In genomic region chr3:114554716-114555115, GRCh38 we compare ENCODE assay signal across 16 cellular contexts.
A peak's percentile ranks its signal among the peaks of the same experiment; 100 is the strongest.
DNase-seq lines count a peak whose midpoint lies in the region; ATAC-seq and TF ChIP-seq lines count a peak whose summit lies in the region.
"Had no signal": no experiment of that assay in that cellular context is flagged by ENCODE, and none has a peak within 500 bp of the region (broad histone marks: within the 10 kb centered on the region; RNA-seq: fewer than 3 reads in every experiment).

No MANE protein-coding gene starts in this region.

- no peaks in the 10 kb centered on the region for H3K9me3 Mint-ChIP-seq in effector memory CD8-positive, alpha-beta T cell
- H3K9me3 Mint-ChIP-seq: CD4-positive, alpha-beta memory T cell had no signal

- CTCF ChIA-PET in AG04449 (lab: Yijun Ruan, JAX): interaction anchor here (0.8 kb wide), 1 partner anchor 27 kb away, joined by 3 read pairs; no protein-coding TSS in a partner anchor

- H3K4me3 Mint-ChIP-seq in effector memory CD8-positive, alpha-beta T cell: no peak overlapping the region
- H3K4me3 Mint-ChIP-seq: CD4-positive, alpha-beta memory T cell had no signal

- TF ChIP-seq CTCF in AG04449 (IDR thresholded peaks at IDR 0.05; ENCODE audit: insufficient read depth, low read length, missing control alignments): no peak

- H3K4me3 ChIP-seq in AG04449 (ENCODE audit: low read depth, low read length): no peak overlapping the region
- H3K4me3 ChIP-seq: SJSA1 had no signal

- POLR2A ChIA-PET in AG04449 (lab: Yijun Ruan, JAX): no interaction called here

- ATAC-seq in HG03039 (IDR thresholded peaks at IDR 0.05; ENCODE audit: unreplicated experiment) (no peak), GM18511 (IDR thresholded peaks at IDR 0.05; ENCODE audit: unreplicated experiment) (no peak)
- no peak for ATAC-seq in effector memory CD8-positive, alpha-beta T cell (replicated peaks)

- no peaks in the 10 kb centered on the region for H3K36me3 Mint-ChIP-seq in effector memory CD8-positive, alpha-beta T cell (ENCODE audit: insufficient read depth)

- no peaks in the 10 kb centered on the region for H3K27me3 Mint-ChIP-seq in effector memory CD8-positive, alpha-beta T cell
- H3K27me3 Mint-ChIP-seq: CD4-positive, alpha-beta memory T cell had no signal

- no peaks in the 10 kb centered on the region for H3K4me1 Mint-ChIP-seq in effector memory CD8-positive, alpha-beta T cell (ENCODE audit: low read depth in 2 of 2)
- H3K4me1 Mint-ChIP-seq: CD4-positive, alpha-beta memory T cell had no signal

- H3K27ac Mint-ChIP-seq in effector memory CD8-positive, alpha-beta T cell: peak overlapping the region in 1 of 2 donors; percentile 38
- H3K27ac Mint-ChIP-seq: CD4-positive, alpha-beta memory T cell had no signal

- DNase-seq in AG04449 (ENCODE audit: low read depth, low spot score): peak; percentile 31
- DNase-seq in EL: peak; percentile 13
- peak; percentile 1 for DNase-seq in MV-4-11 (lab: John Stamatoyannopoulos, UW)
- DNase-seq in fibroblast of gingiva (ENCODE audit: low read depth): peak; percentile 4
- no peak for DNase-seq in stimulated activated CD4-positive, alpha-beta T cell treated with anti-CD3 and anti-CD28 coated beads, Interleukin-12 subunit alpha, Interleukin-12 subunit beta, amount 100 ng/mL, for 4 hours
- no peak for DNase-seq in effector memory CD8-positive, alpha-beta T cell
- DNase-seq: BE2C; Calu3; CD4-positive, alpha-beta memory T cell; NCI-H1417; NCI-H2029; NCI-H2171 treated with DMSO at 0.1 percent for 48 hours; NCI-H82 had no signal

Comparison
In these comparisons a context has a peak if more than half of its experiments do, and no peak if none do; other contexts are left out.
1. DNase-seq: peak in AG04449 (single experiment), EL (single experiment), MV-4-11 (single experiment) and fibroblast of gingiva (single experiment); none in stimulated activated CD4-positive, alpha-beta T cell treated with anti-CD3 and anti-CD28 coated beads, Interleukin-12 subunit alpha, Interleukin-12 subunit beta, amount 100 ng/mL, for 4 hours (single experiment) and effector memory CD8-positive, alpha-beta T cell (0 of 3).